In the genomic region with DNA sequence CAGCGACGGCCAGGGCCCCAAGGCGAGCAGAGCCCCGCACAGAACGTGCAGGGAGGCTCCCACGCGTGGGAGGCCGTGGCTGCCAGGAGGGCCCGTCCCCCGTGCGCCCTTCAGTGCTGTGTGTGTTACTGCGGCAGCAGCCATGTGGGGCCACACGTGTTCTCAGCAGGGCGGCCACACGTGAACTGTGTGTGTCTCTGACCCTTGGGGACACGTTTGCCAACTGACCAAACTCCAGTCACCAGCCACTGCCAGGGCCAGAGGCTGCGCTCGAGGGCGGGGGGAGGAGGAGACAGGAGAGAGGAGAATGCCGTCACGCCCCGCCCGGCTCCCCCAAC, we compare ENCODE assay signal across 2 cellular contexts.
TF ChIP-seq lines count a peak whose summit lies in the region.

No MANE protein-coding gene starts in this region.

TF ChIP-seq in HepG2, 621 proteins besides CTCF, POLR2A, EP300 and RAD21:
- TF ChIP-seq, protein P1, sequence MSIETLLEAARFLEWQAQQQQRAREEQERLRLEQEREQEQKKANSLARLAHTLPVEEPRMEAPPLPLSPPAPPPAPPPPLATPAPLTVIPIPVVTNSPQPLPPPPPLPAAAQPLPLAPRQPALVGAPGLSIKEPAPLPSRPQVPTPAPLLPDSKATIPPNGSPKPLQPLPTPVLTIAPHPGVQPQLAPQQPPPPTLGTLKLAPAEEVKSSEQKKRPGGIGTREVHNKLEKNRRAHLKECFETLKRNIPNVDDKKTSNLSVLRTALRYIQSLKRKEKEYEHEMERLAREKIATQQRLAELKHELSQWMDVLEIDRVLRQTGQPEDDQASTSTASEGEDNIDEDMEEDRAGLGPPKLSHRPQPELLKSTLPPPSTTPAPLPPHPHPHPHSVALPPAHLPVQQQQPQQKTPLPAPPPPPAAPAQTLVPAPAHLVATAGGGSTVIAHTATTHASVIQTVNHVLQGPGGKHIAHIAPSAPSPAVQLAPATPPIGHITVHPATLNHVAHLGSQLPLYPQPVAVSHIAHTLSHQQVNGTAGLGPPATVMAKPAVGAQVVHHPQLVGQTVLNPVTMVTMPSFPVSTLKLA (IDR thresholded peaks at IDR 0.05) = peak; percentile 77
- TF ChIP-seq ZBTB3 (CRISPR knock-in tag; IDR thresholded peaks at IDR 0.05; ENCODE audit: borderline replicate concordance, low read depth) = no peak
- TF ChIP-seq, protein P2, sequence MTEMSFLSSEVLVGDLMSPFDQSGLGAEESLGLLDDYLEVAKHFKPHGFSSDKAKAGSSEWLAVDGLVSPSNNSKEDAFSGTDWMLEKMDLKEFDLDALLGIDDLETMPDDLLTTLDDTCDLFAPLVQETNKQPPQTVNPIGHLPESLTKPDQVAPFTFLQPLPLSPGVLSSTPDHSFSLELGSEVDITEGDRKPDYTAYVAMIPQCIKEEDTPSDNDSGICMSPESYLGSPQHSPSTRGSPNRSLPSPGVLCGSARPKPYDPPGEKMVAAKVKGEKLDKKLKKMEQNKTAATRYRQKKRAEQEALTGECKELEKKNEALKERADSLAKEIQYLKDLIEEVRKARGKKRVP (CRISPR knock-in tag; IDR thresholded peaks at IDR 0.05) = no peak
- TF ChIP-seq, protein P3, sequence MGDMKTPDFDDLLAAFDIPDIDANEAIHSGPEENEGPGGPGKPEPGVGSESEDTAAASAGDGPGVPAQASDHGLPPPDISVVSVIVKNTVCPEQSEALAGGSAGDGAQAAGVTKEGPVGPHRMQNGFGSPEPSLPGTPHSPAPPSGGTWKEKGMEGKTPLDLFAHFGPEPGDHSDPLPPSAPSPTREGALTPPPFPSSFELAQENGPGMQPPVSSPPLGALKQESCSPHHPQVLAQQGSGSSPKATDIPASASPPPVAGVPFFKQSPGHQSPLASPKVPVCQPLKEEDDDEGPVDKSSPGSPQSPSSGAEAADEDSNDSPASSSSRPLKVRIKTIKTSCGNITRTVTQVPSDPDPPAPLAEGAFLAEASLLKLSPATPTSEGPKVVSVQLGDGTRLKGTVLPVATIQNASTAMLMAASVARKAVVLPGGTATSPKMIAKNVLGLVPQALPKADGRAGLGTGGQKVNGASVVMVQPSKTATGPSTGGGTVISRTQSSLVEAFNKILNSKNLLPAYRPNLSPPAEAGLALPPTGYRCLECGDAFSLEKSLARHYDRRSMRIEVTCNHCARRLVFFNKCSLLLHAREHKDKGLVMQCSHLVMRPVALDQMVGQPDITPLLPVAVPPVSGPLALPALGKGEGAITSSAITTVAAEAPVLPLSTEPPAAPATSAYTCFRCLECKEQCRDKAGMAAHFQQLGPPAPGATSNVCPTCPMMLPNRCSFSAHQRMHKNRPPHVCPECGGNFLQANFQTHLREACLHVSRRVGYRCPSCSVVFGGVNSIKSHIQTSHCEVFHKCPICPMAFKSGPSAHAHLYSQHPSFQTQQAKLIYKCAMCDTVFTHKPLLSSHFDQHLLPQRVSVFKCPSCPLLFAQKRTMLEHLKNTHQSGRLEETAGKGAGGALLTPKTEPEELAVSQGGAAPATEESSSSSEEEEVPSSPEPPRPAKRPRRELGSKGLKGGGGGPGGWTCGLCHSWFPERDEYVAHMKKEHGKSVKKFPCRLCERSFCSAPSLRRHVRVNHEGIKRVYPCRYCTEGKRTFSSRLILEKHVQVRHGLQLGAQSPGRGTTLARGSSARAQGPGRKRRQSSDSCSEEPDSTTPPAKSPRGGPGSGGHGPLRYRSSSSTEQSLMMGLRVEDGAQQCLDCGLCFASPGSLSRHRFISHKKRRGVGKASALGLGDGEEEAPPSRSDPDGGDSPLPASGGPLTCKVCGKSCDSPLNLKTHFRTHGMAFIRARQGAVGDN (CRISPR knock-in tag; IDR thresholded peaks at IDR 0.05) = peak; percentile 23; the same call in 1 of the 2 replicates
- TF ChIP-seq GTF3A (CRISPR knock-in tag; conservative IDR thresholded peaks at IDR 0.05) = no peak
- TF ChIP-seq ZNF709 (CRISPR knock-in tag; IDR thresholded peaks at IDR 0.05) = no peak
- TF ChIP-seq PAX8 (CRISPR knock-in tag; IDR thresholded peaks at IDR 0.05; ENCODE audit: borderline replicate concordance) = no peak

TF ChIP-seq in GM12891, 5 proteins besides CTCF, POLR2A, EP300 and RAD21:
- no peak for TF ChIP-seq TAF1 (IDR thresholded peaks at IDR 0.05; ENCODE audit: low read depth, low read length)
- no peak for TF ChIP-seq POLR2AphosphoS5 (IDR thresholded peaks at IDR 0.05; ENCODE audit: low read depth, low read length)
- no peak for TF ChIP-seq PAX5 (IDR thresholded peaks at IDR 0.05; ENCODE audit: insufficient read depth, low read length, severe bottlenecking)
- no peak for TF ChIP-seq POU2F2 (IDR thresholded peaks at IDR 0.05; ENCODE audit: low read depth, low read length)
- TF ChIP-seq SPI1 (IDR thresholded peaks at IDR 0.05; ENCODE audit: low read depth, low read length) = no peak
TF ChIP-seq in GM12891: peak in this region for 0.
